In genomic region chr6:147080215-147080614, GRCh38 we compare ENCODE assay signal across 27 cellular contexts.
DNase-seq lines count a peak whose midpoint lies in the region; ATAC-seq and TF ChIP-seq lines count a peak whose summit lies in the region.
"Had no signal": no experiment of that assay in that cellular context is flagged by ENCODE, and none has a peak within 500 bp of the region (broad histone marks: within the 10 kb centered on the region; RNA-seq: fewer than 3 reads in every experiment).

No MANE protein-coding gene starts in this region.

- peaks cover 3% of the 10 kb centered on the region for H3K27me3 Mint-ChIP-seq in activated CD8-positive, alpha-beta T cell treated with anti-CD3 and anti-CD28 coated beads for 36 hours
- H3K27me3 Mint-ChIP-seq: dendritic cell treated with granulocyte-macrophage colony-stimulating factor and Interleukin-4, amounts not matched to agents 40 ng/mL and 50 ng/mL, for 4 days had no signal

- POLR2A ChIA-PET in activated CD8-positive, alpha-beta T cell treated with anti-CD3 and anti-CD28 coated beads for 36 hours (lab: Charles Lee), result no interaction called here

- no peak overlapping the region for H3K27ac Mint-ChIP-seq in activated CD8-positive, alpha-beta T cell treated with anti-CD3 and anti-CD28 coated beads for 36 hours
- H3K27ac Mint-ChIP-seq: activated T-helper 1 cell treated with anti-CD3 and anti-CD28 coated beads, Interleukin-12 subunit alpha, Interleukin-12 subunit beta, Interleukin-2, Interleukin-4 antibody, amounts not matched to agents 30 ng/mL and 10 ng/mL and 1 ng/mL, durations not matched to agents 14 hours and 24 hours and 36 hours; CD8-positive, alpha-beta T cell; dendritic cell treated with granulocyte-macrophage colony-stimulating factor and Interleukin-4, amounts not matched to agents 40 ng/mL and 50 ng/mL, for 4 days; H9; T-helper 1 cell treated with Interleukin-12 subunit alpha and Interleukin-12 subunit beta and Interleukin-4 antibody, amounts not matched to agents 30 μg/mL and 1 μg/mL, for 36 hours had no signal

- no peaks in the 10 kb centered on the region for H3K9me3 Mint-ChIP-seq in activated CD8-positive, alpha-beta T cell treated with anti-CD3 and anti-CD28 coated beads for 36 hours
- H3K9me3 Mint-ChIP-seq: activated T-helper 1 cell treated with anti-CD3 and anti-CD28 coated beads, Interleukin-12 subunit alpha, Interleukin-12 subunit beta, Interleukin-2, Interleukin-4 antibody, amounts not matched to agents 30 ng/mL and 10 ng/mL and 1 ng/mL, durations not matched to agents 14 hours and 24 hours and 36 hours; CD8-positive, alpha-beta T cell; dendritic cell treated with granulocyte-macrophage colony-stimulating factor and Interleukin-4, amounts not matched to agents 40 ng/mL and 50 ng/mL, for 4 days; H9; T-helper 1 cell treated with Interleukin-12 subunit alpha and Interleukin-12 subunit beta and Interleukin-4 antibody, amounts not matched to agents 30 μg/mL and 1 μg/mL, for 36 hours had no signal

- no peak overlapping the region for H3K4me3 Mint-ChIP-seq in activated CD8-positive, alpha-beta T cell treated with anti-CD3 and anti-CD28 coated beads for 36 hours
- H3K4me3 Mint-ChIP-seq: activated T-helper 1 cell treated with anti-CD3 and anti-CD28 coated beads, Interleukin-12 subunit alpha, Interleukin-12 subunit beta, Interleukin-2, Interleukin-4 antibody, amounts not matched to agents 30 ng/mL and 10 ng/mL and 1 ng/mL, durations not matched to agents 14 hours and 24 hours and 36 hours; CD8-positive, alpha-beta T cell; dendritic cell treated with granulocyte-macrophage colony-stimulating factor and Interleukin-4, amounts not matched to agents 40 ng/mL and 50 ng/mL, for 4 days; H9; T-helper 1 cell treated with Interleukin-12 subunit alpha and Interleukin-12 subunit beta and Interleukin-4 antibody, amounts not matched to agents 30 μg/mL and 1 μg/mL, for 36 hours had no signal

- intact Hi-C loops in activated CD8-positive, alpha-beta T cell treated with anti-CD3 and anti-CD28 coated beads for 36 hours (cut with micrococcal nuclease), result no loop called here

- peak; percentile 24 for DNase-seq in COLO668 (lab: John Stamatoyannopoulos, UW; ENCODE audit: unreplicated experiment)
- DNase-seq in NCI-H187 (lab: John Stamatoyannopoulos, UW), result peak; percentile 36 to 59
- peak; percentile 58 for DNase-seq in NCI-H510A (lab: John Stamatoyannopoulos, UW)
- no peak for DNase-seq in RKO (ENCODE audit: low spot score)
- DNase-seq in amygdala (lab: John Stamatoyannopoulos, UW), result no peak
- DNase-seq in ureter (ENCODE audit: low spot score), result no peak
- DNase-seq in activated CD8-positive, alpha-beta T cell treated with anti-CD3 and anti-CD28 coated beads for 36 hours, result no peak
- DNase-seq: activated CD4-positive, alpha-beta T cell treated with anti-CD3 and anti-CD28 coated beads, Interleukin-2, amount 50 U/mL, for 48 hours; activated CD8-positive, alpha-beta memory T cell treated with anti-CD3 and anti-CD28 coated beads, Interleukin-2, amount 50 U/mL, for 48 hours; activated naive CD4-positive, alpha-beta T cell treated with Interleukin-2 at 50 U/mL for 16 hours; adrenal gland; AML-193; body of pancreas; CD8-positive, alpha-beta T cell; DMS 273 treated with DMSO at 0.1 percent for 48 hours; glutamatergic neuron; H9; left ventricle myocardium superior; NCI-H1048; SK-N-SH; stimulated activated CD4-positive, alpha-beta T cell treated with anti-CD3 and anti-CD28 coated beads, Interleukin-4, amount 100 ng/mL, for 24 hours; tibial artery had no signal

- peak overlapping the region; percentile 32; the same call in 1 of the 2 replicates for H3K27ac ChIP-seq in VCaP
- H3K27ac ChIP-seq: adrenal gland, body of pancreas, tibial artery had no signal

- CTCF ChIA-PET in activated CD8-positive, alpha-beta T cell treated with anti-CD3 and anti-CD28 coated beads for 36 hours (lab: Charles Lee), result no interaction called here

- ATAC-seq in activated CD8-positive, alpha-beta T cell treated with anti-CD3 and anti-CD28 coated beads for 36 hours, result no peak
- ATAC-seq: activated CD4-positive, CD25-positive, alpha-beta regulatory T cell treated with anti-CD3 and anti-CD28 coated beads, Interleukin-2, amount 50 U/mL, for 24 hours; body of pancreas; CD8-positive, alpha-beta T cell; left ventricle myocardium superior had no signal

- H3K4me1 Mint-ChIP-seq in activated CD8-positive, alpha-beta T cell treated with anti-CD3 and anti-CD28 coated beads for 36 hours (ENCODE audit: low read depth), result peaks cover 2% of the 10 kb centered on the region

- no peak for TF ChIP-seq CTCF in VCaP (conservative IDR thresholded peaks at IDR 0.05)
- no peak for TF ChIP-seq CTCF in activated CD8-positive, alpha-beta T cell treated with anti-CD3 and anti-CD28 coated beads for 36 hours (IDR thresholded peaks at IDR 0.05)

- no peaks in the 10 kb centered on the region for H3K36me3 Mint-ChIP-seq in activated CD8-positive, alpha-beta T cell treated with anti-CD3 and anti-CD28 coated beads for 36 hours (ENCODE audit: low read depth)
- H3K36me3 Mint-ChIP-seq: CD8-positive, alpha-beta T cell had no signal

Comparison
In these comparisons a context has a peak if more than half of its experiments do, and no peak if none do; other contexts are left out.
1. DNase-seq: peak in COLO668 (single experiment), NCI-H187 (2 of 2) and NCI-H510A (single experiment); none in RKO (single experiment), amygdala (0 of 56), ureter (single experiment) and activated CD8-positive, alpha-beta T cell treated with anti-CD3 and anti-CD28 coated beads for 36 hours (single experiment).